Comparison of ENCODE assay signal across 22 cellular contexts in genomic region chr5:159033351-159033657, GRCh38.
A peak's percentile ranks its signal among the peaks of the same experiment; 100 is the strongest.
DNase-seq lines count a peak whose midpoint lies in the region; ATAC-seq, FAIRE-seq and TF ChIP-seq lines count a peak whose summit lies in the region.
"Had no signal": no experiment of that assay in that cellular context is flagged by ENCODE, and none has a peak within 500 bp of the region (broad histone marks: within the 10 kb centered on the region; RNA-seq: fewer than 3 reads in every experiment).

No MANE protein-coding gene starts in this region.

- H3K9me3 ChIP-seq in adipocyte (ENCODE audit: control insufficient read depth, low read length) (no peaks in the 10 kb centered on the region), gastroesophageal sphincter (no peaks in the 10 kb centered on the region), gastrocnemius medialis (no peaks in the 10 kb centered on the region)
- H3K9me3 ChIP-seq: SK-N-SH, stomach, vagina had no signal

- H3K4me1 ChIP-seq in adipocyte (ENCODE audit: control insufficient read depth, insufficient read depth, low read length) (peaks cover 43% of the 10 kb centered on the region), gastroesophageal sphincter (peaks cover 0 to 30% (median 0%) of the 10 kb centered on the region in 3 donors), gastrocnemius medialis (peaks cover 16 to 21% of the 10 kb centered on the region in 2 donors)

- H3K27me3 ChIP-seq in adipocyte (replicated peaks; ENCODE audit: control insufficient read depth, insufficient read depth, low read length) (no peaks in the 10 kb centered on the region), gastroesophageal sphincter (peaks cover 7% of the 10 kb centered on the region), gastrocnemius medialis (no peaks in the 10 kb centered on the region)
- H3K27me3 ChIP-seq: stomach, vagina had no signal

- H3K9ac ChIP-seq in adipocyte (ENCODE audit: low read length), result peak overlapping the region; percentile 20
- H3K9ac ChIP-seq: KMS-11, SK-N-SH had no signal

- 41% methylated on average over 2 of the region's 2 CpGs; no CpG with 5 or more reads in 1 of the 2 donors for WGBS in gastroesophageal sphincter (ENCODE audit: low coverage in 1 of 2), 2 donors

- intact Hi-C loops in gastrocnemius medialis (cut with DNase I; ENCODE audit: low total_unique reads), result no loop called here

- TF ChIP-seq EP300 in gastroesophageal sphincter (IDR thresholded peaks at IDR 0.05), result no peak

- TF ChIP-seq POLR2A in GM12891 (IDR thresholded peaks at IDR 0.05; ENCODE audit: low read depth, low read length) (no peak), gastroesophageal sphincter (IDR thresholded peaks at IDR 0.05) (no peak), gastrocnemius medialis (IDR thresholded peaks at IDR 0.05) (no peak)

- peaks cover 24% of the 10 kb centered on the region for H3K36me3 ChIP-seq in adipocyte (ENCODE audit: control insufficient read depth, insufficient read depth, low read length, severe bottlenecking)
- no peaks in the 10 kb centered on the region for H3K36me3 ChIP-seq in gastroesophageal sphincter
- H3K36me3 ChIP-seq in gastrocnemius medialis, result no peaks in the 10 kb centered on the region
- H3K36me3 ChIP-seq: stomach, vagina had no signal

- H3K27ac ChIP-seq in gastroesophageal sphincter (peak overlapping the region in 3 of 4 donors; percentile 8 to 41 (median 24)), gastrocnemius medialis (peak overlapping the region; percentile 2 to 68 (median 36))
- H3K27ac ChIP-seq: KMS-11, PC-9 had no signal

- ATAC-seq in gastroesophageal sphincter, result no peak
- ATAC-seq in gastrocnemius medialis, result no peak
- no peak for ATAC-seq in GM21367 (IDR thresholded peaks at IDR 0.05; ENCODE audit: unreplicated experiment)
- no peak for ATAC-seq in HG02588 (IDR thresholded peaks at IDR 0.05; ENCODE audit: unreplicated experiment)

- in situ Hi-C loops in gastrocnemius medialis (cut with MboI; ENCODE audit: low sequenced_read_pairs in 4 of 4), result no loop called here

- peak; percentile 85 for FAIRE-seq in GM12891 (lab: Jason Lieb, UNC)

- DNase-seq in GM12891 (ENCODE audit: insufficient read length, low spot score), result no peak
- DNase-seq in adipocyte (ENCODE audit: low read depth), result no peak
- DNase-seq in gastrocnemius medialis, result no peak
- no peak for DNase-seq in NCI-H2227 (lab: John Stamatoyannopoulos, UW; ENCODE audit: unreplicated experiment)
- no peak for DNase-seq in NCI-H1694 (lab: John Stamatoyannopoulos, UW)
- DNase-seq: activated CD4-positive, CD25-positive, alpha-beta regulatory T cell treated with anti-CD3 and anti-CD28 coated beads, Interleukin-2, amount 50 U/mL, for 72 hours; activated naive CD8-positive, alpha-beta T cell treated with anti-CD3 and anti-CD28 coated beads for 36 hours; central memory CD4-positive, alpha-beta T cell; effector memory CD4-positive, alpha-beta T cell; hippocampal formation; NCI-H1048; NCI-H526 treated with DMSO at 0.1 percent for 48 hours; PC-9; SK-N-SH; stimulated activated CD4-positive, alpha-beta T cell treated with anti-CD3 and anti-CD28 coated beads, Interleukin-1b, Interleukin-23, amount 100 ng/mL, for 48 hours; stomach; T1000 had no signal

- TF ChIP-seq CTCF in gastroesophageal sphincter (IDR thresholded peaks at IDR 0.05), result no peak
- TF ChIP-seq CTCF in gastrocnemius medialis (IDR thresholded peaks at IDR 0.05 in 4 of 5, conservative IDR thresholded peaks at IDR 0.05 in 1 of 5), result no peak

- peak overlapping the region; percentile 57 for H3K4me3 ChIP-seq in adipocyte (ENCODE audit: low read length)
- no peak overlapping the region for H3K4me3 ChIP-seq in gastroesophageal sphincter
- H3K4me3 ChIP-seq in gastrocnemius medialis, result no peak overlapping the region
- H3K4me3 ChIP-seq: PC-9, stomach, vagina had no signal

TF ChIP-seq in GM12891, 5 proteins besides CTCF, POLR2A, EP300 and RAD21:
- TF ChIP-seq POLR2AphosphoS5 (IDR thresholded peaks at IDR 0.05; ENCODE audit: low read depth, low read length), result no peak
- TF ChIP-seq POU2F2 (IDR thresholded peaks at IDR 0.05; ENCODE audit: low read depth, low read length), result no peak
- no peak for TF ChIP-seq SPI1 (IDR thresholded peaks at IDR 0.05; ENCODE audit: low read depth, low read length)
- no peak for TF ChIP-seq PAX5 (IDR thresholded peaks at IDR 0.05; ENCODE audit: insufficient read depth, low read length, severe bottlenecking)
- TF ChIP-seq TAF1 (IDR thresholded peaks at IDR 0.05; ENCODE audit: low read depth, low read length), result no peak
